15 cellular contexts compared by ENCODE assay signal in the genomic region with DNA sequence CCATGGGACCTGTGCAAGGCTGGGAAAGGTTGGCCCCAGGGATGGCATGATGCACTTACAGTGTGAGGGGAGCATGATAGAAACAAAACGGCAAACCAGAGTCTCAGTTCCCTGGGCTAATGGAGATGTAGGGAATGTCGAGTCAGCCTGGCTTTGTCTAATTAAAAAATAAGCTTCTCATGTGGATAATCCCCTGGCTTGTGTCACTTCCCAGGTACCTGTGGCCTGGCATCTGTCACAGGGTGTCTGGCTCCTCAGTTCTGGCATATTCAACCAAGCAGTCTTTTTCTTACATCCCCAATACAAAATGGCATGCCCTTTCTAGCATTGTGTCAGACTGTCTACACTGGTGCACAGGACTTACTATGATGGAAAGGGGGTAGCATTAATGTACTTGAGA.
"Had no signal": no experiment of that assay in that cellular context is flagged by ENCODE, and none has a peak within 500 bp of the region (broad histone marks: within the 10 kb centered on the region; RNA-seq: fewer than 3 reads in every experiment).

No MANE protein-coding gene starts in this region.

- ATAC-seq: K562 had no signal

- DNase-seq: Kasumi-1, MM.1S, NCI-H1092 treated with DMSO at 0.1 percent for 48 hours, NCI-H1436, NCI-H187, NCI-H2029, NCI-H2081 treated with DMSO at 0.1 percent for 48 hours, NCI-H2171, NCI-H226, NCI-H446, NCI-H510A treated with DMSO at 0.1 percent for 48 hours, Right ventricle myocardium superior, RPMI8226, SIG-M5 had no signal
